25 cellular contexts compared by ENCODE assay signal in the genomic region with DNA sequence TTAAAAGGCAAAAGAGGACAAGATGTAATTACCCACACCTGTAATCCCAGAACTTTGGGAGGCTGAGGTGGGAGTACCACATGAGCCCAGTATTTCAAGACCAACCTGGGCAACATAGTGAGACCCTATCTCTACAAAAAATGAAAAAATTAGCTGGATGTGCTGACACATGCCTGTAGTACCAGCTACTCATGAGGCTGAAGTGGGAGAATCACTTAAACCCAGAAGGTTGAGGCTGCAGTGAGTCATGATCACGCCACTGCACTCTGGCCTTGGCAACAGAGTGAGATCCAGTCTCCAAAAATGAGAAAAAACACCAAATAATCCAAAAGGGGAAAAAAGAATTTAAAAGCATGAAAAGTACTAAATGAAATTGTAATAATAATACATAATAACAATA. TPM values are rescaled to one million over a fixed set of nuclear protein-coding genes. Genes with fewer than 3 reads are reported as not detected.
DNase-seq lines count a peak whose midpoint lies in the region; ATAC-seq and TF ChIP-seq lines count a peak whose summit lies in the region.
"Had no signal": no experiment of that assay in that cellular context is flagged by ENCODE, and none has a peak within 500 bp of the region (broad histone marks: within the 10 kb centered on the region; RNA-seq: fewer than 3 reads in every experiment).

No MANE protein-coding gene starts in this region.

- H3K36me3 Mint-ChIP-seq in activated naive CD4-positive, alpha-beta T cell treated with anti-CD3 and anti-CD28 coated beads, Interleukin-2, amount 50 U/mL, for 24 hours, result no peaks in the 10 kb centered on the region
- H3K36me3 Mint-ChIP-seq: type B pancreatic cell had no signal

- no peak overlapping the region for H3K27ac Mint-ChIP-seq in activated naive CD4-positive, alpha-beta T cell treated with anti-CD3 and anti-CD28 coated beads, Interleukin-2, amount 50 U/mL, for 24 hours
- H3K27ac Mint-ChIP-seq: activated naive CD4-positive, alpha-beta T cell treated with anti-CD3 and anti-CD28 coated beads for 36 hours; endodermal cell; stimulated activated naive CD8-positive, alpha-beta T cell treated with anti-CD3 and anti-CD28 coated beads, Interleukin-15, amount 100 ng/mL, for 72 hours; T-helper 17 cell; type B pancreatic cell had no signal

- ATAC-seq in HG03196 (IDR thresholded peaks at IDR 0.05; ENCODE audit: unreplicated experiment), result no peak
- ATAC-seq: gastrocnemius medialis; stimulated activated naive CD8-positive, alpha-beta T cell treated with anti-CD3 and anti-CD28 coated beads, Interleukin-15, amount 100 ng/mL, for 72 hours; T-helper 17 cell had no signal

- no peak for DNase-seq in activated naive CD4-positive, alpha-beta T cell (lab: John Stamatoyannopoulos, UW)
- DNase-seq in astrocyte of the hippocampus (ENCODE audit: low read depth, low spot score) (peak; percentile 6), fibroblast of the aortic adventitia (ENCODE audit: low read depth) (peak; percentile 66)
- DNase-seq in NK-92 treated with Interleukin-12 subunit alpha and Interleukin-12 subunit beta, amount 100 ng/mL, for 24 hours (lab: John Stamatoyannopoulos, UW), result no peak
- no peak for DNase-seq in activated CD4-positive, alpha-beta T cell treated with anti-CD3 and anti-CD28 coated beads for 1 hour
- DNase-seq in activated T-cell treated with anti-CD3 and anti-CD28 coated beads, Interleukin-2, amount 50 U/mL, for 48 hours, result no peak
- DNase-seq: 8988T; activated CD4-positive, alpha-beta T cell treated with anti-CD3 and anti-CD28 coated beads, Interleukin-2, amount 50 U/mL, for 4 hours; activated naive CD4-positive, alpha-beta T cell treated with anti-CD3 and anti-CD28 coated beads for 36 hours; aorta; Caco-2; colonic mucosa; endodermal cell; gastrocnemius medialis; NCI-H1694 treated with DMSO at 0.1 percent for 48 hours; NCI-H345; spleen; stimulated activated CD4-positive, alpha-beta T cell treated with anti-CD3 and anti-CD28 coated beads, Interleukin-4, amount 100 ng/mL, for 24 hours; stimulated activated naive CD8-positive, alpha-beta T cell treated with anti-CD3 and anti-CD28 coated beads, Interleukin-15, amount 100 ng/mL, for 72 hours; T-helper 17 cell had no signal

- H3K27me3 Mint-ChIP-seq in activated naive CD4-positive, alpha-beta T cell treated with anti-CD3 and anti-CD28 coated beads, Interleukin-2, amount 50 U/mL, for 24 hours, result no peaks in the 10 kb centered on the region
- H3K27me3 Mint-ChIP-seq: stimulated activated naive CD8-positive, alpha-beta T cell treated with anti-CD3 and anti-CD28 coated beads, Interleukin-15, amount 100 ng/mL, for 72 hours; T-helper 17 cell; type B pancreatic cell had no signal

- H3K4me3 Mint-ChIP-seq in activated naive CD4-positive, alpha-beta T cell treated with anti-CD3 and anti-CD28 coated beads, Interleukin-2, amount 50 U/mL, for 24 hours, result peak overlapping the region; percentile 23
- H3K4me3 Mint-ChIP-seq: activated naive CD4-positive, alpha-beta T cell treated with anti-CD3 and anti-CD28 coated beads for 36 hours; endodermal cell; stimulated activated naive CD8-positive, alpha-beta T cell treated with anti-CD3 and anti-CD28 coated beads, Interleukin-15, amount 100 ng/mL, for 72 hours; T-helper 17 cell; type B pancreatic cell had no signal

- no peaks in the 10 kb centered on the region for H3K9me3 Mint-ChIP-seq in activated naive CD4-positive, alpha-beta T cell treated with anti-CD3 and anti-CD28 coated beads, Interleukin-2, amount 50 U/mL, for 24 hours
- H3K9me3 Mint-ChIP-seq: activated naive CD4-positive, alpha-beta T cell treated with anti-CD3 and anti-CD28 coated beads for 36 hours; endodermal cell; stimulated activated naive CD8-positive, alpha-beta T cell treated with anti-CD3 and anti-CD28 coated beads, Interleukin-15, amount 100 ng/mL, for 72 hours; type B pancreatic cell had no signal

- peaks cover 4% of the 10 kb centered on the region for H3K4me1 Mint-ChIP-seq in activated naive CD4-positive, alpha-beta T cell treated with anti-CD3 and anti-CD28 coated beads, Interleukin-2, amount 50 U/mL, for 24 hours

- no peak for TF ChIP-seq CTCF in fibroblast of the aortic adventitia (IDR thresholded peaks at IDR 0.05; ENCODE audit: insufficient read depth, low read length)

- no peak overlapping the region for H3K4me3 ChIP-seq in fibroblast of the aortic adventitia (ENCODE audit: low read depth, low read length)
- H3K4me3 ChIP-seq: BLaER1, colonic mucosa, gastrocnemius medialis, lung, spleen had no signal

RNA-seq across cellular contexts. Expression of gene NR0B1, which starts 30.8 kb away (rescaled TPM):
- total RNA-seq in fibroblast of the aortic adventitia (ENCODE audit: low replicate concordance), result 0.90 and 1.7 TPM in 2 replicates
- total RNA-seq: activated naive CD4-positive, alpha-beta T cell treated with anti-CD3 and anti-CD28 coated beads for 36 hours; aorta; Caco-2; gastrocnemius medialis; lung; spleen; T-helper 17 cell had no signal

RNA-seq across cellular contexts. Expression of gene MAGEB1, which starts 31.4 kb away (rescaled TPM):
- total RNA-seq in fibroblast of the aortic adventitia (ENCODE audit: low replicate concordance), result not detected in 2 replicates
- total RNA-seq: activated naive CD4-positive, alpha-beta T cell treated with anti-CD3 and anti-CD28 coated beads for 36 hours; aorta; Caco-2; colonic mucosa; gastrocnemius medialis; lung; spleen; T-helper 17 cell had no signal

RNA-seq across cellular contexts. Expression of gene MAGEB4, which starts 36.6 kb away (rescaled TPM):
- total RNA-seq in fibroblast of the aortic adventitia (ENCODE audit: low replicate concordance), result not detected in 2 replicates
- total RNA-seq: activated naive CD4-positive, alpha-beta T cell treated with anti-CD3 and anti-CD28 coated beads for 36 hours; aorta; Caco-2; colonic mucosa; endodermal cell; gastrocnemius medialis; lung; spleen; T-helper 17 cell had no signal

RNA-seq across cellular contexts. Expression of gene MAGEB3, which starts 47.9 kb away (rescaled TPM):
- total RNA-seq in fibroblast of the aortic adventitia (ENCODE audit: low replicate concordance), result not detected in 2 replicates
- total RNA-seq: activated naive CD4-positive, alpha-beta T cell treated with anti-CD3 and anti-CD28 coated beads for 36 hours; aorta; Caco-2; colonic mucosa; endodermal cell; gastrocnemius medialis; lung; spleen; T-helper 17 cell had no signal

Comparison
In these comparisons a context has a peak if more than half of its experiments do, and no peak if none do; other contexts are left out.
1. DNase-seq: peak in astrocyte of the hippocampus (single experiment) and fibroblast of the aortic adventitia (single experiment); none in activated naive CD4-positive, alpha-beta T cell (0 of 4), NK-92 treated with Interleukin-12 subunit alpha and Interleukin-12 subunit beta, amount 100 ng/mL, for 24 hours (single experiment), activated CD4-positive, alpha-beta T cell treated with anti-CD3 and anti-CD28 coated beads for 1 hour (single experiment) and activated T-cell treated with anti-CD3 and anti-CD28 coated beads, Interleukin-2, amount 50 U/mL, for 48 hours (0 of 2).